1 cellular context compared by ENCODE assay signal in the genomic region with DNA sequence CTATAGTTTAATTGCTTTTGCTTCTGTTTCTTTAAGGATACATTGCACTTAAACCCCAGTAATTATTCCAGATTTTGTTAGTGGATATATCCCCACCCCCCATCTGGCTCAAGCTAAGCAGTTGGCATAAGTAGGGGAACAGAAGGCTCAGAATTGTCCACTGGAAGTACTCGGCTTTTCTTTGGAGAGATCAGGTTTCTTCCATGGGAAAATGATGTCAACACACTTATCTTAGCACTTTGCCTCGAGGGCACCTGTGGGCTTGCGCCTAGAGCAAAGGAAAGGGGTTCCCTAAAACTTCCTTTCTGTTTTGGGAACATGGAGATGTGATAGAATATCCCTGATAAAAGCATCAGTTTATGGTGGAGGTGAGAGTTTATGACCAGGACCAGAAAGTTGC.
TF ChIP-seq lines count a peak whose summit lies in the region.

No MANE protein-coding gene starts in this region.

TF ChIP-seq in A549, 52 proteins besides CTCF, POLR2A, EP300 and RAD21 (continued from another document):
- TF ChIP-seq CBX8 (IDR thresholded peaks at IDR 0.05) (no peak), ZFP36 (IDR thresholded peaks at IDR 0.05; ENCODE audit: borderline replicate concordance, partially characterized antibody) (no peak), HOXB5 (CRISPR knock-in tag; IDR thresholded peaks at IDR 0.05) (no peak), SREBF2 (IDR thresholded peaks at IDR 0.05) (no peak), RARB (CRISPR knock-in tag; IDR thresholded peaks at IDR 0.05) (no peak), ZNF302 (CRISPR knock-in tag; IDR thresholded peaks at IDR 0.05) (no peak), FOSB (CRISPR knock-in tag; IDR thresholded peaks at IDR 0.05) (no peak), ELK1 (IDR thresholded peaks at IDR 0.05; ENCODE audit: low read depth, low read length) (no peak)
